1 cellular context compared by ENCODE assay signal in genomic region chr16:56950881-56951771, GRCh38.
TF ChIP-seq lines count a peak whose summit lies in the region.

No MANE protein-coding gene starts in this region.

TF ChIP-seq in K562, 482 proteins besides CTCF, POLR2A, EP300 and RAD21 (continued from another document):
- TF ChIP-seq UBTF (IDR thresholded peaks at IDR 0.05; ENCODE audit: borderline replicate concordance in 1 of 2, low read depth in 2 of 2, low read length in 2 of 2): 0 out of 4 replicates have a peak, but pooled peaks of 1 of the 2 experiments have one; percentile 26
- TF ChIP-seq YBX1 (IDR thresholded peaks at IDR 0.05): no peak
- TF ChIP-seq ZNF143 (CRISPR knock-in tag; IDR thresholded peaks at IDR 0.05): no peak
- no peak for TF ChIP-seq CREB1 (IDR thresholded peaks at IDR 0.05)
- TF ChIP-seq CREB1 (CRISPR knock-in tag; IDR thresholded peaks at IDR 0.05): no peak
- no peak for TF ChIP-seq CREBBP (IDR thresholded peaks at IDR 0.05; ENCODE audit: low read depth, low read length)
- no peak for TF ChIP-seq BCOR (IDR thresholded peaks at IDR 0.05)
- TF ChIP-seq ARID2 (IDR thresholded peaks at IDR 0.05): 0 out of 2 replicates have a peak, but pooled peaks have one; percentile 24
- no peak for TF ChIP-seq MBD2 (IDR thresholded peaks at IDR 0.05; ENCODE audit: borderline replicate concordance, low read depth)
- no peak for TF ChIP-seq SIX5 (IDR thresholded peaks at IDR 0.05; ENCODE audit: borderline replicate concordance in 1 of 2, insufficient read depth in 1 of 2, low read depth in 1 of 2, low read length in 2 of 2)
- 0 out of 2 replicates have a peak, but pooled peaks have one; percentile 13 for TF ChIP-seq CC2D1A (IDR thresholded peaks at IDR 0.05)
- TF ChIP-seq POLR3G (IDR thresholded peaks at IDR 0.05; ENCODE audit: extremely low read depth, insufficient read length, insufficient replicate concordance): no peak
- TF ChIP-seq E2F5 (CRISPR knock-in tag; IDR thresholded peaks at IDR 0.05): no peak
- no peak for TF ChIP-seq SUPT5H (IDR thresholded peaks at IDR 0.05)
- peak; percentile 44; the same call in 1 of the 2 replicates for TF ChIP-seq MTA1 (IDR thresholded peaks at IDR 0.05; ENCODE audit: borderline replicate concordance)
- no peak for TF ChIP-seq E2F3 (CRISPR knock-in tag; IDR thresholded peaks at IDR 0.05)
- TF ChIP-seq ID3 (CRISPR knock-in tag; IDR thresholded peaks at IDR 0.05): no peak
- no peak for TF ChIP-seq ID3 (tag; IDR thresholded peaks at IDR 0.05)
- TF ChIP-seq HDAC2 (IDR thresholded peaks at IDR 0.05): no peak
- no peak for TF ChIP-seq NCOA2 (IDR thresholded peaks at IDR 0.05; ENCODE audit: partially characterized antibody in 2 of 2)
- no peak for TF ChIP-seq NR2F6 (CRISPR knock-in tag; IDR thresholded peaks at IDR 0.05)
- TF ChIP-seq CBFA2T3 (IDR thresholded peaks at IDR 0.05): no peak
- no peak for TF ChIP-seq KAT8 (IDR thresholded peaks at IDR 0.05; ENCODE audit: low read depth)
- peak; percentile 37; the same call in 1 of the 2 replicates for TF ChIP-seq TOE1 (IDR thresholded peaks at IDR 0.05; ENCODE audit: borderline replicate concordance)
- no peak for TF ChIP-seq TOE1 (CRISPR knock-in tag; IDR thresholded peaks at IDR 0.05; ENCODE audit: borderline replicate concordance, low read depth)
- no peak for TF ChIP-seq BACH1 (tag; IDR thresholded peaks at IDR 0.05)
- TF ChIP-seq ZNF511 (CRISPR knock-in tag; IDR thresholded peaks at IDR 0.05): no peak
- no peak for TF ChIP-seq HDAC8 (tag; IDR thresholded peaks at IDR 0.05)
- no peak for TF ChIP-seq NFE2L1 (tag; IDR thresholded peaks at IDR 0.05; ENCODE audit: borderline replicate concordance, low read depth)
- TF ChIP-seq SPI1 (IDR thresholded peaks at IDR 0.05; ENCODE audit: borderline replicate concordance, low read depth, low read length): no peak
- no peak for TF ChIP-seq HNRNPLL (IDR thresholded peaks at IDR 0.05; ENCODE audit: low read depth, low read length, poor library complexity, severe bottlenecking)
- no peak for TF ChIP-seq U2AF2 (optimal IDR thresholded peaks at IDR 0.05; ENCODE audit: low read depth, low read length)
- TF ChIP-seq CTBP1 (IDR thresholded peaks at IDR 0.05; ENCODE audit: borderline replicate concordance): peak; percentile 60; the same call in 1 of the 2 replicates
- no peak for TF ChIP-seq ZNF175 (CRISPR knock-in tag; IDR thresholded peaks at IDR 0.05; ENCODE audit: low read depth)
- TF ChIP-seq REST (CRISPR knock-in tag; IDR thresholded peaks at IDR 0.05; ENCODE audit: low read depth): no peak
- no peak for TF ChIP-seq ZNF696 (CRISPR knock-in tag; conservative IDR thresholded peaks at IDR 0.05)
- no peak for TF ChIP-seq CBFA2T2 (conservative IDR thresholded peaks at IDR 0.05)
- TF ChIP-seq GABPB1 (CRISPR knock-in tag; IDR thresholded peaks at IDR 0.05): peak; percentile 30; the same call in 1 of the 2 replicates
- TF ChIP-seq HDGF (IDR thresholded peaks at IDR 0.05): no peak
- TF ChIP-seq E2F4 (CRISPR knock-in tag; IDR thresholded peaks at IDR 0.05; ENCODE audit: low read depth): no peak
- TF ChIP-seq GTF2F1 (IDR thresholded peaks at IDR 0.05; ENCODE audit: low read depth, low read length): no peak
- no peak for TF ChIP-seq NCOA6 (IDR thresholded peaks at IDR 0.05)
- TF ChIP-seq SREBF2 (CRISPR knock-in tag; IDR thresholded peaks at IDR 0.05): no peak
- no peak for TF ChIP-seq ZFP1 (CRISPR knock-in tag; IDR thresholded peaks at IDR 0.05)
- no peak for TF ChIP-seq TGIF2 (CRISPR knock-in tag; IDR thresholded peaks at IDR 0.05)
- TF ChIP-seq PTRF (tag; IDR thresholded peaks at IDR 0.05): no peak
- no peak for TF ChIP-seq ZNF431 (CRISPR knock-in tag; IDR thresholded peaks at IDR 0.05)
- peak; percentile 59 for TF ChIP-seq SMC3 (conservative IDR thresholded peaks at IDR 0.05; ENCODE audit: insufficient read depth, low read depth, low read length)
- TF ChIP-seq TCF7 (IDR thresholded peaks at IDR 0.05; ENCODE audit: borderline replicate concordance): no peak
- TF ChIP-seq MCM2 (IDR thresholded peaks at IDR 0.05; ENCODE audit: low read depth): no peak
- TF ChIP-seq SRF (CRISPR knock-in tag; IDR thresholded peaks at IDR 0.05): peak in 1 of 2 experiments; percentile 55; a peak in 1 of 4 replicates
- TF ChIP-seq RBM25 (IDR thresholded peaks at IDR 0.05; ENCODE audit: low read depth, low read length, severe bottlenecking): no peak
- TF ChIP-seq RCOR1 (IDR thresholded peaks at IDR 0.05; ENCODE audit: borderline replicate concordance in 1 of 2, low read depth in 2 of 2, low read length in 2 of 2): peak in 1 of 2 experiments; percentile 35; a peak in 1 of 4 replicates
- 0 out of 2 replicates have a peak, but pooled peaks have one; percentile 25 for TF ChIP-seq ATF7 (IDR thresholded peaks at IDR 0.05)
- TF ChIP-seq HES1 (IDR thresholded peaks at IDR 0.05; ENCODE audit: low read depth): no peak
- TF ChIP-seq ZC3H11A (IDR thresholded peaks at IDR 0.05; ENCODE audit: low read depth, low read length): no peak
- TF ChIP-seq ZFP36 (IDR thresholded peaks at IDR 0.05; ENCODE audit: low read depth, low read length, partially characterized antibody): no peak
- no peak for TF ChIP-seq ZBTB33 (CRISPR knock-in tag; IDR thresholded peaks at IDR 0.05)
- TF ChIP-seq DEAF1 (CRISPR knock-in tag; IDR thresholded peaks at IDR 0.05): no peak
- TF ChIP-seq L3MBTL2 (IDR thresholded peaks at IDR 0.05): no peak
- TF ChIP-seq PURB (CRISPR knock-in tag; IDR thresholded peaks at IDR 0.05; ENCODE audit: low read depth): no peak
- TF ChIP-seq MIER1 (IDR thresholded peaks at IDR 0.05; ENCODE audit: low read depth): no peak
